ENCODE assay signal across 13 cellular contexts in the genomic region with DNA sequence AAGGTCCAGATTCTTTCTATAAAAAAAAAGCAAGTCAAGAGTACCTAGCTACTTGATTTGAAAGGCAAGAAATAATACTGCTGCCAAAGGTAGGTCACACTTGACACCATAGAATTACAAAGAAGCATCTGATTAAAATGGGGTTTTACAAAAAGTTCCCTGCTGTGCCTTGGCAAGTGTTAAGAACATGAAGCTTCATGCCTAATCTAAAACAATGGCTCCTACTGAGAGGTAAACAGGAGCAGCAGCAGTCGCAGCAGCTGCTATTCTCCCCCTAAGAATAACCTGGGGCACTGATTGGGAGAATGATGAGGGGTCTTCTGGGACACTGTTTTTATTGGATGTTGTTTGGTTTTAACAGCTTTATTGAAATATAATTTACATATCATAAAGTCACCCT. TPM values are rescaled to one million over a fixed set of nuclear protein-coding genes. Genes with fewer than 3 reads are reported as not detected.
DNase-seq lines count a peak whose midpoint lies in the region; ATAC-seq and TF ChIP-seq lines count a peak whose summit lies in the region.
"Had no signal": no experiment of that assay in that cellular context is flagged by ENCODE, and none has a peak within 500 bp of the region (broad histone marks: within the 10 kb centered on the region; RNA-seq: fewer than 3 reads in every experiment).

No MANE protein-coding gene starts in this region.

- POLR2A ChIA-PET in WTC11 (lab: Charles Lee): interaction anchor here (0.7 to 1.7 kb wide), 3 partner anchors 12 to 225 kb away, joined by 4 to 7 read pairs (median 6); no protein-coding TSS in a partner anchor

- DNase-seq in ELF-1 (ENCODE audit: low read depth, low spot score) (peak; percentile 62), NCI-H1417 (lab: John Stamatoyannopoulos, UW) (peak in 2 of 3 experiments; percentile 53 to 92), WTC11 (ENCODE audit: low spot score) (no peak), iPS-NIHi11 (ENCODE audit: low spot score) (peak; percentile 66), Calu3 (no peak), nucleus accumbens (lab: John Stamatoyannopoulos, UW) (no peak)
- no peak for DNase-seq in T-helper 2 cell treated with Interferon-gamma antibody and Interleukin-4, amounts not matched to agents 5 μg/mL and 100 μg/mL, for 36 hours (ENCODE audit: low spot score)
- DNase-seq: hippocampal formation; stimulated activated CD4-positive, alpha-beta T cell treated with anti-CD3 and anti-CD28 coated beads, Interleukin-4, amount 100 ng/mL, for 24 hours; stimulated activated CD8-positive, alpha-beta memory T cell treated with anti-CD3 and anti-CD28 coated beads, Interleukin-4, amount 100 ng/mL, for 48 hours had no signal

- intact Hi-C loops in Calu3 (cut with micrococcal nuclease; ENCODE audit: unreplicated experiment): no loop called here

- BruUV-seq in Calu3 (replicated peaks; lab: Mats Ljungman, UMichigan): no TSS peak

- H3K4me3 Mint-ChIP-seq in WTC11: peak overlapping the region; percentile 49
- H3K4me3 Mint-ChIP-seq in T-helper 2 cell treated with Interferon-gamma antibody and Interleukin-4, amounts not matched to agents 5 μg/mL and 100 μg/mL, for 36 hours: no peak overlapping the region
- no peak overlapping the region for H3K4me3 Mint-ChIP-seq in Calu3 (ENCODE audit: low read depth, unreplicated experiment)
- H3K4me3 Mint-ChIP-seq: activated naive CD8-positive, alpha-beta T cell had no signal

- CTCF ChIA-PET in WTC11 (lab: Charles Lee): interaction anchor here (1.0 to 1.1 kb wide), 2 partner anchors 53 to 361 kb away, joined by 4 to 8 read pairs; no protein-coding TSS in a partner anchor
- CTCF ChIA-PET in Calu3 (lab: Charles Lee): no interaction called here

- peaks cover 34% of the 10 kb centered on the region for H3K36me3 Mint-ChIP-seq in WTC11
- H3K36me3 Mint-ChIP-seq in T-helper 2 cell treated with Interferon-gamma antibody and Interleukin-4, amounts not matched to agents 5 μg/mL and 100 μg/mL, for 36 hours (ENCODE audit: low read depth): peaks cover 35% of the 10 kb centered on the region
- peaks cover 12% of the 10 kb centered on the region for H3K36me3 Mint-ChIP-seq in Calu3 (ENCODE audit: insufficient read depth, unreplicated experiment)

- ATAC-seq in WTC11 (peak; percentile 83), GM18519 (IDR thresholded peaks at IDR 0.05; ENCODE audit: low FRiP score, unreplicated experiment) (no peak)
- ATAC-seq: Panc1 had no signal

- H3K4me1 Mint-ChIP-seq in WTC11: peaks cover 64% of the 10 kb centered on the region
- H3K4me1 Mint-ChIP-seq in T-helper 2 cell treated with Interferon-gamma antibody and Interleukin-4, amounts not matched to agents 5 μg/mL and 100 μg/mL, for 36 hours (ENCODE audit: low read depth): peaks cover 28% of the 10 kb centered on the region
- peaks cover 27% of the 10 kb centered on the region for H3K4me1 Mint-ChIP-seq in Calu3 (ENCODE audit: low read depth, unreplicated experiment)

- H3K9me3 Mint-ChIP-seq in WTC11: no peaks in the 10 kb centered on the region
- H3K9me3 Mint-ChIP-seq in T-helper 2 cell treated with Interferon-gamma antibody and Interleukin-4, amounts not matched to agents 5 μg/mL and 100 μg/mL, for 36 hours: peaks cover under 1% of the 10 kb centered on the region
- H3K9me3 Mint-ChIP-seq in Calu3 (ENCODE audit: low read depth, unreplicated experiment): no peaks in the 10 kb centered on the region

- no peaks in the 10 kb centered on the region for H3K27me3 Mint-ChIP-seq in WTC11 (ENCODE audit: low read depth)
- H3K27me3 Mint-ChIP-seq in T-helper 2 cell treated with Interferon-gamma antibody and Interleukin-4, amounts not matched to agents 5 μg/mL and 100 μg/mL, for 36 hours (ENCODE audit: low read depth): no peaks in the 10 kb centered on the region
- H3K27me3 Mint-ChIP-seq in Calu3 (ENCODE audit: unreplicated experiment): no peaks in the 10 kb centered on the region
- H3K27me3 Mint-ChIP-seq: activated naive CD8-positive, alpha-beta T cell had no signal

- TF ChIP-seq CTCF in WTC11 (IDR thresholded peaks at IDR 0.05) (no peak), Calu3 (IDR thresholded peaks at IDR 0.05; ENCODE audit: unreplicated experiment) (no peak)

- H3K27ac Mint-ChIP-seq in WTC11 (no peak overlapping the region; the same call in 1 of the 2 replicates), Calu3 (ENCODE audit: unreplicated experiment) (no peak overlapping the region)
- H3K27ac Mint-ChIP-seq in T-helper 2 cell treated with Interferon-gamma antibody and Interleukin-4, amounts not matched to agents 5 μg/mL and 100 μg/mL, for 36 hours: no peak overlapping the region
- H3K27ac Mint-ChIP-seq: activated naive CD8-positive, alpha-beta T cell had no signal

TF ChIP-seq in WTC11, 78 proteins besides CTCF, POLR2A, EP300 and RAD21:
- TF ChIP-seq ZMAT4 (CRISPR knock-in tag; IDR thresholded peaks at IDR 0.05): peak; percentile 81; the same call in 1 of the 2 replicates
- TF ChIP-seq NFE2L1 (CRISPR knock-in tag; IDR thresholded peaks at IDR 0.05): no peak
- TF ChIP-seq TEAD1 (CRISPR knock-in tag; IDR thresholded peaks at IDR 0.05): peak; percentile 43; the same call in 1 of the 2 replicates
- no peak for TF ChIP-seq KAT7 (CRISPR knock-in tag; IDR thresholded peaks at IDR 0.05; ENCODE audit: borderline replicate concordance)
- no peak for TF ChIP-seq ZNF396 (CRISPR knock-in tag; IDR thresholded peaks at IDR 0.05; ENCODE audit: borderline replicate concordance)
- TF ChIP-seq, protein P1, sequence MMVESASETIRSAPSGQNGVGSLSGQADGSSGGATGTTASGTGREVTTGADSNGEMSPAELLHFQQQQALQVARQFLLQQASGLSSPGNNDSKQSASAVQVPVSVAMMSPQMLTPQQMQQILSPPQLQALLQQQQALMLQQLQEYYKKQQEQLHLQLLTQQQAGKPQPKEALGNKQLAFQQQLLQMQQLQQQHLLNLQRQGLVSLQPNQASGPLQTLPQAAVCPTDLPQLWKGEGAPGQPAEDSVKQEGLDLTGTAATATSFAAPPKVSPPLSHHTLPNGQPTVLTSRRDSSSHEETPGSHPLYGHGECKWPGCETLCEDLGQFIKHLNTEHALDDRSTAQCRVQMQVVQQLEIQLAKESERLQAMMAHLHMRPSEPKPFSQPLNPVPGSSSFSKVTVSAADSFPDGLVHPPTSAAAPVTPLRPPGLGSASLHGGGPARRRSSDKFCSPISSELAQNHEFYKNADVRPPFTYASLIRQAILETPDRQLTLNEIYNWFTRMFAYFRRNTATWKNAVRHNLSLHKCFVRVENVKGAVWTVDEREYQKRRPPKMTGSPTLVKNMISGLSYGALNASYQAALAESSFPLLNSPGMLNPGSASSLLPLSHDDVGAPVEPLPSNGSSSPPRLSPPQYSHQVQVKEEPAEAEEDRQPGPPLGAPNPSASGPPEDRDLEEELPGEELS (CRISPR knock-in tag; IDR thresholded peaks at IDR 0.05): peak; percentile 93; the same call in 1 of the 2 replicates
- peak; percentile 58; the same call in 1 of the 2 replicates for TF ChIP-seq FOXK1 (CRISPR knock-in tag; IDR thresholded peaks at IDR 0.05)
- TF ChIP-seq ZNF425 (CRISPR knock-in tag; conservative IDR thresholded peaks at IDR 0.05): no peak
- no peak for TF ChIP-seq ZNF317 (CRISPR knock-in tag; IDR thresholded peaks at IDR 0.05; ENCODE audit: borderline replicate concordance, low read depth)
- TF ChIP-seq ZNF423 (CRISPR knock-in tag; IDR thresholded peaks at IDR 0.05): peak; percentile 58; the same call in 1 of the 2 replicates
TF ChIP-seq in WTC11: peak in this region for 5.

RNA-seq across cellular contexts. Expression of gene UBP1, which starts 14.1 kb away (rescaled TPM):
- total RNA-seq in WTC11 (2021) (68.5 to 72.6 TPM (median 69.6 TPM) in 3 replicates), Calu3 (2022) (68.3 and 72.4 TPM in 2 replicates)

Comparison
In these comparisons a context has a peak if more than half of its experiments do, and no peak if none do; other contexts are left out.
1. DNase-seq: peak in ELF-1 (single experiment), NCI-H1417 (2 of 3) and iPS-NIHi11 (single experiment); none in WTC11 (single experiment), T-helper 2 cell treated with Interferon-gamma antibody and Interleukin-4, amounts not matched to agents 5 μg/mL and 100 μg/mL, for 36 hours (single experiment), Calu3 (single experiment) and nucleus accumbens (0 of 56).